9 cellular contexts compared by ENCODE assay signal in genomic region chr18:63321291-63321690, GRCh38. TPM values are rescaled to one million over a fixed set of nuclear protein-coding genes. Genes with fewer than 3 reads are reported as not detected.
DNase-seq lines count a peak whose midpoint lies in the region; ATAC-seq, FAIRE-seq and TF ChIP-seq lines count a peak whose summit lies in the region.
"Had no signal": no experiment of that assay in that cellular context is flagged by ENCODE, and none has a peak within 500 bp of the region (broad histone marks: within the 10 kb centered on the region; RNA-seq: fewer than 3 reads in every experiment).

No MANE protein-coding gene starts in this region.

- H3K36me3 ChIP-seq in astrocyte (ENCODE audit: insufficient read depth, low read length) (no peaks in the 10 kb centered on the region), neural cell (ENCODE audit: insufficient read depth, low read length) (no peaks in the 10 kb centered on the region)

- no peak for TF ChIP-seq RAD21 in neural cell (conservative IDR thresholded peaks at IDR 0.05)

- H3K79me2 ChIP-seq in astrocyte (ENCODE audit: insufficient read depth, low read length) (no peaks in the 10 kb centered on the region), neural cell (replicated peaks; ENCODE audit: insufficient read depth, low read length) (no peaks in the 10 kb centered on the region)

- no peaks in the 10 kb centered on the region for H3K9me2 ChIP-seq in neural cell (ENCODE audit: insufficient read depth, low read length)

- intact Hi-C loops in CD14-positive monocyte (cut with micrococcal nuclease) = loop anchor here in 1 of 2 donors (5.0 to 10.0 kb wide), 2 partner anchors 189 to 306 kb away; no protein-coding TSS in a partner anchor

- H3K27me3 Mint-ChIP-seq in CD14-positive monocyte (ENCODE audit: low read depth in 3 of 3) (peaks cover 8 to 15% (median 8%) of the 10 kb centered on the region in 3 donors), HFFc6 (ENCODE audit: insufficient read depth) (peaks cover 20% of the 10 kb centered on the region), astrocyte (ENCODE audit: low read depth, unreplicated experiment) (peaks cover 19% of the 10 kb centered on the region)

- FAIRE-seq in astrocyte (lab: Jason Lieb, UNC) = no peak

- peaks cover 16% of the 10 kb centered on the region for H3K4me1 ChIP-seq in astrocyte (ENCODE audit: insufficient read depth, low read length)

- no peak for TF ChIP-seq CTCF in CD14-positive monocyte (IDR thresholded peaks at IDR 0.05)
- TF ChIP-seq CTCF in HFFc6 (IDR thresholded peaks at IDR 0.05) = no peak
- TF ChIP-seq CTCF in astrocyte (IDR thresholded peaks at IDR 0.05; ENCODE audit: insufficient read depth, low read depth, low read length) = no peak
- no peak for TF ChIP-seq CTCF in neural cell (IDR thresholded peaks at IDR 0.05; ENCODE audit: poor library complexity, severe bottlenecking)

- H3K27ac Mint-ChIP-seq in CD14-positive monocyte = peak overlapping the region in 5 of 7 donors; percentile 12 to 94 (median 81)
- H3K27ac Mint-ChIP-seq in HFFc6 = no peak overlapping the region
- no peak overlapping the region for H3K27ac Mint-ChIP-seq in astrocyte (ENCODE audit: unreplicated experiment)

- H3K4me3 Mint-ChIP-seq in CD14-positive monocyte (peak overlapping the region; percentile 85 to 89), HFFc6 (peak overlapping the region; percentile 87), astrocyte (ENCODE audit: unreplicated experiment) (peak overlapping the region; percentile 87)

- no peak for TF ChIP-seq EP300 in neural cell (conservative IDR thresholded peaks at IDR 0.05; ENCODE audit: poor library complexity, severe bottlenecking)

- no peaks in the 10 kb centered on the region for H3K9me3 ChIP-seq in astrocyte (ENCODE audit: insufficient read depth, low read depth, low read length)
- H3K9me3 ChIP-seq in neural cell (ENCODE audit: low read length) = no peaks in the 10 kb centered on the region

- ATAC-seq in GM18861 (IDR thresholded peaks at IDR 0.05; ENCODE audit: unreplicated experiment) = no peak
- ATAC-seq in HG02885 (IDR thresholded peaks at IDR 0.05; ENCODE audit: poor library complexity, unreplicated experiment) = no peak

- H3K4me2 ChIP-seq in astrocyte (ENCODE audit: low read length) (peak overlapping the region; percentile 92), neural cell (ENCODE audit: low read length) (no peak overlapping the region)

- H4K20me1 ChIP-seq in astrocyte (ENCODE audit: insufficient read depth, low read length) (no peaks in the 10 kb centered on the region), neural cell (ENCODE audit: insufficient read depth) (no peaks in the 10 kb centered on the region)

- DNase-seq in CD14-positive monocyte (ENCODE audit: low spot score) (no peak), HFFc6 (no peak), astrocyte (ENCODE audit: low read depth) (no peak), hepatic stellate cell (ENCODE audit: low spot score) (no peak)
- no peak for DNase-seq in stimulated activated CD4-positive, alpha-beta T cell treated with anti-CD3 and anti-CD28 coated beads, Interleukin-2, amount 100 ng/mL, for 48 hours
- DNase-seq: NCI-H1048 had no signal

- H3K27me3 ChIP-seq in astrocyte (ENCODE audit: insufficient read depth, low read length) (peaks cover 10% of the 10 kb centered on the region), neural cell (ENCODE audit: insufficient read depth, low read depth, low read length) (peaks cover 22% of the 10 kb centered on the region)

- H3F3A ChIP-seq in neural cell (ENCODE audit: insufficient read depth, low read length, poor library complexity, severe bottlenecking) = no peaks in the 10 kb centered on the region

- H2AFZ ChIP-seq in astrocyte (ENCODE audit: low read depth, low read length) (peak overlapping the region; percentile 84), neural cell (ENCODE audit: low read depth, low read length) (no peak overlapping the region)

- H3K9me3 Mint-ChIP-seq in CD14-positive monocyte (no peaks in the 10 kb centered on the region), HFFc6 (no peaks in the 10 kb centered on the region), astrocyte (ENCODE audit: unreplicated experiment) (no peaks in the 10 kb centered on the region)

- H3K36me3 Mint-ChIP-seq in CD14-positive monocyte (peaks cover 0 to 2% of the 10 kb centered on the region in 2 donors), HFFc6 (ENCODE audit: low read depth) (no peaks in the 10 kb centered on the region; the same call in 1 of the 2 replicates), astrocyte (ENCODE audit: low read depth, unreplicated experiment) (peaks cover 3% of the 10 kb centered on the region)

- H3K4me1 Mint-ChIP-seq in CD14-positive monocyte (peaks cover 49% of the 10 kb centered on the region), HFFc6 (ENCODE audit: low read depth) (peaks cover 35% of the 10 kb centered on the region), astrocyte (ENCODE audit: low read depth, unreplicated experiment) (peaks cover 11% of the 10 kb centered on the region)

- H3K9ac ChIP-seq in astrocyte (ENCODE audit: low read length) = peak overlapping the region; percentile 83
- H3K9ac ChIP-seq in neural cell (ENCODE audit: low read length) = no peak overlapping the region

- H3K27ac ChIP-seq in astrocyte (ENCODE audit: low read depth, low read length) = no peak overlapping the region
- no peak overlapping the region for H3K27ac ChIP-seq in neural cell (ENCODE audit: low read length)

- H3K4me3 ChIP-seq in astrocyte (ENCODE audit: insufficient read depth, low read depth, low read length) (no peak overlapping the region), neural cell (ENCODE audit: low read length) (peak overlapping the region; percentile 67)

TF ChIP-seq in neural cell, 6 proteins besides CTCF, POLR2A, EP300 and RAD21:
- TF ChIP-seq MXI1 (conservative IDR thresholded peaks at IDR 0.05; ENCODE audit: poor library complexity, severe bottlenecking) = no peak
- TF ChIP-seq POLR2AphosphoS5 (IDR thresholded peaks at IDR 0.05) = no peak
- no peak for TF ChIP-seq EZH2 (IDR thresholded peaks at IDR 0.05; ENCODE audit: borderline replicate concordance, insufficient read depth, low read length, poor library complexity, severe bottlenecking)
- no peak for TF ChIP-seq TAF1 (IDR thresholded peaks at IDR 0.05; ENCODE audit: low read depth)
- no peak for TF ChIP-seq REST (IDR thresholded peaks at IDR 0.05; ENCODE audit: borderline replicate concordance)
- no peak for TF ChIP-seq SMC3 (conservative IDR thresholded peaks at IDR 0.05; ENCODE audit: poor library complexity)
TF ChIP-seq in neural cell: peak in this region for 0.

RNA-seq across cellular contexts. Expression of gene BCL2, which starts 1.7 kb away (rescaled TPM):
- polyA plus RNA-seq in CD14-positive monocyte = 1 to 10 TPM in 1 of 2 donors, under 1 TPM in 1; 0.58 to 1.1 TPM
- total RNA-seq in HFFc6 (2021; fragmentation: NEBNext Ultra II Directional; extraction: Animal tissue kit (Norgen Biotek cat#: 25700)) = 1 to 10 TPM in 2 of 6 experiments, under 1 TPM in 4; 0.17 to 1.1 (median 0.95) TPM
- total RNA-seq in astrocyte = 1.0 and 1.7 TPM in 2 replicates
- 2.9 and 3.4 TPM in 2 replicates for polyA plus RNA-seq in neural cell
- polyA minus RNA-seq in neural cell = 10.5 and 11.3 TPM in 2 replicates

RNA-seq across cellular contexts. Expression of gene KDSR, which starts 45.7 kb away (rescaled TPM):
- 10 to 100 TPM; 29.9 to 38.5 TPM for polyA plus RNA-seq in CD14-positive monocyte
- total RNA-seq in HFFc6 (2021; fragmentation: NEBNext Ultra II Directional; extraction: Animal tissue kit (Norgen Biotek cat#: 25700)) = 10 to 100 TPM; 46.7 to 69.4 (median 57.1) TPM
- 43.7 and 47.4 TPM in 2 replicates for total RNA-seq in astrocyte
- 13.6 and 14.7 TPM in 2 replicates for polyA plus RNA-seq in neural cell
- 9.3 and 14.9 TPM in 2 replicates for polyA minus RNA-seq in neural cell

Comparison
In these comparisons a context has a peak if more than half of its experiments do, and no peak if none do; other contexts are left out.
1. H3K27ac Mint-ChIP-seq: peak in CD14-positive monocyte (5 of 7); none in HFFc6 (single experiment) and astrocyte (single experiment).
2. Peak in every context shown above with its lines, with median percentiles within 50 percentile points of each other: H3K4me3 Mint-ChIP-seq.